ENCODE assay signal across 12 cellular contexts in the genomic region with DNA sequence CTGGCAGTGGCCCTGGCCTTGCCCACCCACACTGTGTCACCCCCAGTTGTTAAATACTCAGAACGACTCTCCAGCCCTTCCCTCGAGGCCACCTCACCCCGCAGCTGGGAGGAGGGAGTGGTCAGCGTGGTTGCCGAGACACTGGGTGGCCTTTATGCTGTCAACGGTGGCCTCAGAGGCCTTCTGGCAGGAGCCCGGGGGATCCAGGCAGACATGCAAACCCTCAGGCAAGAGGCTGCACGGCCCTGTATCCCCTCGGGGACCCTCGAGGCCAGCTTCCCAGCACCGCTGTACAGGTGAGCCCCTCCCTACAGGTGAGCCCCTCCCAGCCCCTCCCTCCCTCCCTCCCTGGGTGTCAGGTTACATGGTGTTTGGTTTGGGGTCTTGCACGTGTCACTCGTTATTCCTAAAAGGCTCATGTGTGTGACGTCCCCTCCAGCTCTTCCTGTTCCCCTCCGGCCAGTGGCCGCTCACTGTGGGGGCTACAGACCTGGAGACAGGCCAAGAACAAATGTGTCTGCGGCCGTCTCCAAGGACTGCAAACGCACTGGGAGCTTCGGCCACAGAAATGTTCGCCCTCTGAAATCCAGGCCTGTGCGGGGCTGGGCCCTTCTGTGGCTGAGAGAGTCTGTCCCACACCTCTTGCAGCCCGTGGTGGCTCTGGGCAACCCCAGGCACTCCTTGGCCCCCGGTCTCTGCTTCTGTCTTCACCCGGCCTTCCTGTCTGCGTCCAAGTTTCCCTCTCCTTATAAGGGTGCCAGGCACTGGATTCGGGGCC. TPM values are rescaled to one million over a fixed set of nuclear protein-coding genes. Genes with fewer than 3 reads are reported as not detected.
A peak's percentile ranks its signal among the peaks of the same experiment; 100 is the strongest.
DNase-seq lines count a peak whose midpoint lies in the region; ATAC-seq and TF ChIP-seq lines count a peak whose summit lies in the region.
"Had no signal": no experiment of that assay in that cellular context is flagged by ENCODE, and none has a peak within 500 bp of the region (broad histone marks: within the 10 kb centered on the region; RNA-seq: fewer than 3 reads in every experiment).

TSS of gene TEKTIP1 (plus strand) at position 210 of the 778 bp plus-strand sequence. CDS start at position 214, 4 bp downstream.

- H3K27me3 ChIP-seq in dorsolateral prefrontal cortex (no peaks in the 10 kb centered on the region), left lung (no peaks in the 10 kb centered on the region)
- H3K27me3 ChIP-seq: stomach had no signal

- peak; percentile 41 for DNase-seq in NCI-H1436 (lab: John Stamatoyannopoulos, UW)
- no peak for DNase-seq in NCI-H1436 treated with DMSO at 0.1 percent for 48 hours (lab: John Stamatoyannopoulos, UW)
- DNase-seq in NCI-H1105 (lab: John Stamatoyannopoulos, UW) = peak; percentile 13
- DNase-seq in dorsolateral prefrontal cortex = peak in 1 of 10 donors; percentile 51
- peak; percentile 85 for DNase-seq in osteocyte (ENCODE audit: extremely low spot score, unreplicated experiment)
- DNase-seq in left lung = no peak
- DNase-seq in cerebellar nuclear complex (lab: John Stamatoyannopoulos, UW) = no peak
- DNase-seq: activated CD4-positive, CD25-positive, alpha-beta regulatory T cell; HFFc6; NCI-H1694; stomach had no signal

- peaks cover 9% of the 10 kb centered on the region for H3K4me1 Mint-ChIP-seq in osteocyte (ENCODE audit: unreplicated experiment)

- no peak within 1 kb of the TSS for H3K4me3 Mint-ChIP-seq in osteocyte (ENCODE audit: unreplicated experiment)
- H3K4me3 Mint-ChIP-seq: HFFc6 had no signal

- H3K9me3 ChIP-seq in left lung = no peaks in the 10 kb centered on the region
- H3K9me3 ChIP-seq: stomach had no signal

- peaks cover 0 to 67% of the 10 kb centered on the region in 2 donors for H3K36me3 ChIP-seq in left lung

- H3K9me3 Mint-ChIP-seq in osteocyte (ENCODE audit: unreplicated experiment) = no peaks in the 10 kb centered on the region
- H3K9me3 Mint-ChIP-seq: HFFc6 had no signal

- peaks cover 15% of the 10 kb centered on the region for H3K36me3 Mint-ChIP-seq in osteocyte (ENCODE audit: unreplicated experiment)

- H3K4me1 ChIP-seq in left lung = no peaks in the 10 kb centered on the region

- ATAC-seq in HG02973 (IDR thresholded peaks at IDR 0.05; ENCODE audit: unreplicated experiment) (no peak), left lung (no peak)

- peak within 1 kb of the TSS; percentile 23 for H3K27ac Mint-ChIP-seq in osteocyte (ENCODE audit: unreplicated experiment)

- H3K27me3 Mint-ChIP-seq in osteocyte (ENCODE audit: unreplicated experiment) = no peaks in the 10 kb centered on the region

- TF ChIP-seq CTCF in dorsolateral prefrontal cortex (IDR thresholded peaks at IDR 0.05 in 54 of 56, conservative IDR thresholded peaks at IDR 0.05 in 2 of 56; ENCODE audit: low read depth in 1 of 56, partially characterized antibody in 56 of 56) (no peak), osteocyte (IDR thresholded peaks at IDR 0.05) (no peak), left lung (IDR thresholded peaks at IDR 0.05) (no peak)

- H3K4me3 ChIP-seq in dorsolateral prefrontal cortex (no peak within 1 kb of the TSS), left lung (no peak within 1 kb of the TSS)
- H3K4me3 ChIP-seq: stomach had no signal

- intact Hi-C loops in dorsolateral prefrontal cortex (cut with DNase I) (no loop called here), left lung (cut with DNase I) (no loop called here)

- peak within 1 kb of the TSS in 56 of 59 donors; percentile 4 to 95 (median 88) for H3K27ac ChIP-seq in dorsolateral prefrontal cortex
- peak within 1 kb of the TSS in 1 of 2 donors; percentile 18 for H3K27ac ChIP-seq in left lung

RNA-seq across cellular contexts. Expression of gene TEKTIP1, which starts in this region (rescaled TPM):
- total RNA-seq in dorsolateral prefrontal cortex (10 to 100 TPM in 3 of 120 experiments, 1 to 10 TPM in 117; 1.0 to 11.2 (median 4.6) TPM), osteocyte (0.73 and 0.97 TPM in 2 replicates), left lung (1 to 10 TPM; 2.8 to 3.2 TPM)
- total RNA-seq: stomach had no signal

Comparison
In these comparisons a context has a peak if more than half of its experiments do, and no peak if none do; other contexts are left out.
1. DNase-seq: peak in NCI-H1436 (single experiment) and NCI-H1105 (single experiment); none in NCI-H1436 treated with DMSO at 0.1 percent for 48 hours (single experiment), left lung (0 of 2) and cerebellar nuclear complex (0 of 2).
2. Peak in DNase-seq in osteocyte; RNA of the gene not detected or under 1 TPM.